In the genomic region with DNA sequence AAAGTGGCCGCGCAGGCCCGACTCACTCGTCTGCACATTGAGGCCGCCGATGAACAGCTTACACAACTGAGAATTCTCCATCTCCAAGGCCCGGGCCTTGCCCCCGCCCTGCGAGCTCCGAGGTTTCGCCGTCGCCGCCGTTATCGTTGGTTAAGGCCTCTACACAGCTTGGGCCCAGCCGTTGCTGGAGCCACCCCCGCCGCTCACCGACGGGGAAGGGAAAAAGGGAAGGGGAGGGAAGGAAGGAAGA, we compare ENCODE assay signal across 8 cellular contexts. TPM values are rescaled to one million over a fixed set of nuclear protein-coding genes. Genes with fewer than 3 reads are reported as not detected.
DNase-seq lines count a peak whose midpoint lies in the region; TF ChIP-seq lines count a peak whose summit lies in the region.

No MANE protein-coding gene starts in this region.

- H2BK5ac ChIP-seq in neuronal stem cell (ENCODE audit: low read length): peak overlapping the region; percentile 99

- peaks cover 5% of the 10 kb centered on the region for H4K20me1 ChIP-seq in OCI-LY1 (ENCODE audit: insufficient read depth, low read length)

- H4K8ac ChIP-seq in neuronal stem cell (ENCODE audit: low read depth, low read length): no peak overlapping the region

- H3K27me3 ChIP-seq in H7 (ENCODE audit: control insufficient read depth, insufficient read depth, low read length) (no peaks in the 10 kb centered on the region), OCI-LY1 (ENCODE audit: insufficient read depth, low read length) (no peaks in the 10 kb centered on the region), neuronal stem cell (ENCODE audit: control insufficient read depth in 3 of 3, insufficient read depth in 3 of 3, low read depth in 1 of 3, low read length in 3 of 3) (peaks cover 0 to 8% (median 0%) of the 10 kb centered on the region in 3 experiments)

- H3K79me2 ChIP-seq in OCI-LY1 (ENCODE audit: insufficient read depth, low read length): peaks cover 30% of the 10 kb centered on the region

- H3F3A ChIP-seq in OCI-LY1 (ENCODE audit: insufficient read depth, low read length): no peaks in the 10 kb centered on the region

- H3K4me3 ChIP-seq in GM12865 (ENCODE audit: low read depth, low read length): peak overlapping the region; percentile 77
- H3K4me3 ChIP-seq in H7 (ENCODE audit: insufficient read depth, low read depth, low read length): peak overlapping the region; percentile 97
- peak overlapping the region; percentile 100 for H3K4me3 ChIP-seq in OCI-LY1 (ENCODE audit: low read depth, low read length, poor library complexity, severe bottlenecking)
- H3K4me3 ChIP-seq in epithelial cell of esophagus (ENCODE audit: low read length): peak overlapping the region; percentile 92
- peak overlapping the region; percentile 92 to 100 for H3K4me3 ChIP-seq in neuronal stem cell (ENCODE audit: low read length in 2 of 2)

- peak overlapping the region; percentile 97 for H3K23ac ChIP-seq in neuronal stem cell (ENCODE audit: low read depth, low read length, poor library complexity)

- H3K4me2 ChIP-seq in OCI-LY1 (ENCODE audit: low read length) (peak overlapping the region; percentile 82), neuronal stem cell (ENCODE audit: insufficient read depth, low read length, poor library complexity, severe bottlenecking) (peak overlapping the region; percentile 47)

- H2BK120ac ChIP-seq in neuronal stem cell (ENCODE audit: low read depth, low read length): peak overlapping the region; percentile 73

- H4K91ac ChIP-seq in neuronal stem cell (ENCODE audit: low read depth, low read length, poor library complexity): peak overlapping the region; percentile 100

- no peak overlapping the region for H2AFZ ChIP-seq in OCI-LY1 (ENCODE audit: low read length)
- H2AFZ ChIP-seq in neuronal stem cell (ENCODE audit: low read length): peak overlapping the region; percentile 90

- H3K9me3 ChIP-seq in OCI-LY1 (ENCODE audit: low read length): no peaks in the 10 kb centered on the region
- H3K9me3 ChIP-seq in neuronal stem cell (replicated peaks in 1 of 2; ENCODE audit: control insufficient read depth in 2 of 2, insufficient read depth in 1 of 2, low read depth in 1 of 2, low read length in 2 of 2): no peaks in the 10 kb centered on the region

- no peaks in the 10 kb centered on the region for H3K79me1 ChIP-seq in neuronal stem cell (ENCODE audit: low read depth, low read length)

- DNase-seq in GM12865 (ENCODE audit: low read depth) (no peak), H7 (no peak), epithelial cell of esophagus (ENCODE audit: low read depth) (no peak), neuronal stem cell (ENCODE audit: low spot score) (no peak), ureter (ENCODE audit: low spot score) (no peak), NCI-H2081 treated with DMSO at 0.1 percent for 48 hours (lab: John Stamatoyannopoulos, UW) (no peak), Ammon's horn (ENCODE audit: low spot score) (no peak)

- H2BK12ac ChIP-seq in neuronal stem cell (ENCODE audit: low read length): no peak overlapping the region

- no CpG with 5 or more reads among the region's 21 CpGs for WGBS in neuronal stem cell (ENCODE audit: extremely low coverage in 2 of 2, insufficient read length in 2 of 2, insufficient replicate concordance in 1 of 2), 2 donors

- peak overlapping the region; percentile 100 for H2AK5ac ChIP-seq in neuronal stem cell (ENCODE audit: low read depth, low read length)

- no peaks in the 10 kb centered on the region for H3K9me2 ChIP-seq in OCI-LY1 (ENCODE audit: low read depth, low read length)

- peak overlapping the region; percentile 14 for H3K4ac ChIP-seq in neuronal stem cell (ENCODE audit: low read length)

- H3K14ac ChIP-seq in neuronal stem cell (ENCODE audit: low read length): peak overlapping the region; percentile 98

- TF ChIP-seq CTCF in GM12865 (IDR thresholded peaks at IDR 0.05; ENCODE audit: insufficient read depth, low read depth, low read length, missing control alignments): no peak
- TF ChIP-seq CTCF in OCI-LY1 (IDR thresholded peaks at IDR 0.05; ENCODE audit: low read length): no peak
- no peak for TF ChIP-seq CTCF in epithelial cell of esophagus (IDR thresholded peaks at IDR 0.05; ENCODE audit: insufficient read depth, low read depth, low read length, missing control alignments)

- peak overlapping the region; percentile 95 for H2BK15ac ChIP-seq in neuronal stem cell (ENCODE audit: low read length)

- H3K18ac ChIP-seq in neuronal stem cell (ENCODE audit: low read length): peak overlapping the region; percentile 99

- peaks cover 2% of the 10 kb centered on the region; the same call in 1 of the 2 replicates for H3K36me3 ChIP-seq in H7 (replicated peaks; ENCODE audit: control insufficient read depth, insufficient read depth, low read length)
- H3K36me3 ChIP-seq in OCI-LY1 (ENCODE audit: insufficient read depth, low read length): peaks cover 40% of the 10 kb centered on the region
- H3K36me3 ChIP-seq in neuronal stem cell (replicated peaks in 1 of 2; ENCODE audit: control insufficient read depth in 2 of 2, insufficient read depth in 2 of 2, low read length in 2 of 2): peaks cover 4 to 42% of the 10 kb centered on the region in 2 donors

- peak overlapping the region; percentile 85 for H3K27ac ChIP-seq in OCI-LY1 (ENCODE audit: low read depth, low read length, poor library complexity, severe bottlenecking)
- peak overlapping the region; percentile 86 for H3K27ac ChIP-seq in neuronal stem cell (replicated peaks; ENCODE audit: low read length)

- H3K4me1 ChIP-seq in OCI-LY1 (ENCODE audit: insufficient read depth, low read length, severe bottlenecking) (peaks cover 32% of the 10 kb centered on the region), neuronal stem cell (ENCODE audit: control insufficient read depth in 2 of 2, insufficient read depth in 1 of 2, low read depth in 1 of 2, low read length in 2 of 2) (peaks cover 0 to 8% of the 10 kb centered on the region in 2 donors)

- H3K9ac ChIP-seq in OCI-LY1 (ENCODE audit: low read length): peak overlapping the region; percentile 100
- peak overlapping the region; percentile 100 for H3K9ac ChIP-seq in neuronal stem cell (ENCODE audit: low read depth, low read length, poor library complexity)

RNA-seq across cellular contexts. Expression of gene HNRNPA0, which starts 0.3 kb away (rescaled TPM):
- total RNA-seq in H7 (2014; rRNA removed; shearing (Covaris generic)): 22.4 and 23.9 TPM in 2 replicates
- polyA plus RNA-seq in neuronal stem cell (2013, experiment 1 of 2): 74.7 TPM
- 76.6 TPM for polyA plus RNA-seq in neuronal stem cell (2013, experiment 2 of 2)
- total RNA-seq in ureter: 34.7 TPM

RNA-seq across cellular contexts. Expression of gene KLHL3, which starts 18.0 kb away (rescaled TPM):
- 3.8 and 4.6 TPM in 2 replicates for total RNA-seq in H7 (2014; rRNA removed; shearing (Covaris generic))
- polyA plus RNA-seq in neuronal stem cell (2013, experiment 1 of 2): 6.4 TPM
- polyA plus RNA-seq in neuronal stem cell (2013, experiment 2 of 2): 6.8 TPM
- total RNA-seq in ureter: 16.8 TPM
